Comparison of ENCODE assay signal across 16 cellular contexts in the genomic region with DNA sequence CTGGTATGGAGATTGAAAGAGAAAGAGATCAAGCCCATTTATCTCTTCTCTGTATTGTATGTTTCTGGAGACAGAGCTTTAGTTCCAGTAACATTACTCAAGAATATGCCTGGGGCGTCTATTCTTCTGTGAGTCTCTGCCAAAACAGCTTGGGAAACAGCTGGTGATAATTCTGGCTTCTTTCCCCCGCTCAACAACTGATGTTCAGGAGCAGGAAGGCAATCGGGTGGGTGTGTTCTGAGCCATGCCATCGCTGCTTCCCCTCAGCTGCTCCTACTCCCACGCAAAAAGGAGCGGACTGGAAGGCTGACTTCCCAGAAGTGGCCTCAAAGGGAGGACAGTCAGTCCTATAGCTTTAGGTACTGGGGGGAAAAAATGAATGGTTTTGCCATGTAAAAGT.
DNase-seq lines count a peak whose midpoint lies in the region; ATAC-seq, FAIRE-seq and TF ChIP-seq lines count a peak whose summit lies in the region.
"Had no signal": no experiment of that assay in that cellular context is flagged by ENCODE, and none has a peak within 500 bp of the region (broad histone marks: within the 10 kb centered on the region; RNA-seq: fewer than 3 reads in every experiment).

No MANE protein-coding gene starts in this region.

- no peaks in the 10 kb centered on the region for H3K4me1 ChIP-seq in prostate gland (replicated peaks)
- H3K4me1 ChIP-seq: adrenal gland had no signal

- 21% methylated on average over 6 of the region's 6 CpGs for WGBS in prostate gland

- no peaks in the 10 kb centered on the region for H3K9me3 ChIP-seq in prostate gland
- H3K9me3 ChIP-seq: adrenal gland had no signal

- no peaks in the 10 kb centered on the region for H3K36me3 ChIP-seq in prostate gland
- H3K36me3 ChIP-seq: adrenal gland had no signal

- no peaks in the 10 kb centered on the region for H3K27me3 ChIP-seq in prostate gland (replicated peaks; ENCODE audit: insufficient read depth)
- H3K27me3 ChIP-seq: adrenal gland had no signal

- intact Hi-C loops in prostate gland (cut with DNase I): no loop called here

- no peak for TF ChIP-seq CTCF in prostate gland (IDR thresholded peaks at IDR 0.05)

- H3K27ac ChIP-seq in prostate gland: no peak overlapping the region
- H3K27ac ChIP-seq: adrenal gland had no signal

- FAIRE-seq in GM12892 (lab: Jason Lieb, UNC): no peak
- FAIRE-seq: endothelial cell of umbilical vein, islet of Langerhans had no signal

- no peak overlapping the region for H3K4me3 ChIP-seq in prostate gland
- H3K4me3 ChIP-seq: adrenal gland had no signal

- DNase-seq in NCI-H748 (lab: John Stamatoyannopoulos, UW; ENCODE audit: unreplicated experiment): peak; percentile 9
- DNase-seq in NCI-H748 treated with DMSO at 0.1 percent for 48 hours (lab: John Stamatoyannopoulos, UW): no peak
- DNase-seq in amniotic stem cell (lab: John Stamatoyannopoulos, UW): peak; percentile 10
- DNase-seq in iPS-NIHi11 (ENCODE audit: low spot score): peak; percentile 16
- DNase-seq in stromal cell of bone marrow (ENCODE audit: low read depth): peak; percentile 68
- DNase-seq in GM12892 (ENCODE audit: insufficient read length): no peak
- no peak for DNase-seq in prostate gland (ENCODE audit: low spot score)
- DNase-seq: 8988T, GF-D8, Karpas-422, NCI-H446, SW 1271 had no signal

- no peak for ATAC-seq in activated CD4-positive, CD25-positive, alpha-beta regulatory T cell treated with anti-CD3 and anti-CD28 coated beads, Interleukin-2, amount 50 U/mL, for 24 hours

- no peak for TF ChIP-seq POLR2A in GM12892 (IDR thresholded peaks at IDR 0.05; ENCODE audit: low read depth, low read length)
- no peak for TF ChIP-seq POLR2A in prostate gland (IDR thresholded peaks at IDR 0.05)

Comparison
In these comparisons a context has a peak if more than half of its experiments do, and no peak if none do; other contexts are left out.
1. DNase-seq: peak in NCI-H748 (single experiment), amniotic stem cell (single experiment), iPS-NIHi11 (single experiment) and stromal cell of bone marrow (single experiment); none in NCI-H748 treated with DMSO at 0.1 percent for 48 hours (single experiment), GM12892 (single experiment) and prostate gland (single experiment).